Comparison of ENCODE assay signal across 9 cellular contexts in genomic region chr1:157090196-157090647, GRCh38. TPM values are rescaled to one million over a fixed set of nuclear protein-coding genes. Genes with fewer than 3 reads are reported as not detected.
DNase-seq lines count a peak whose midpoint lies in the region; ATAC-seq, FAIRE-seq and TF ChIP-seq lines count a peak whose summit lies in the region.
"Had no signal": no experiment of that assay in that cellular context is flagged by ENCODE, and none has a peak within 500 bp of the region (broad histone marks: within the 10 kb centered on the region; RNA-seq: fewer than 3 reads in every experiment).

No MANE protein-coding gene starts in this region.

- no peaks in the 10 kb centered on the region for H3K9me1 ChIP-seq in endothelial cell of umbilical vein (replicated peaks; ENCODE audit: control insufficient read depth, extremely low read depth, insufficient read depth, low read length)

- H3K27me3 Mint-ChIP-seq in Calu3 (ENCODE audit: unreplicated experiment) = no peaks in the 10 kb centered on the region

- H3K27ac ChIP-seq in OCI-LY1 (ENCODE audit: low read depth, low read length, poor library complexity, severe bottlenecking) (no peak overlapping the region), endothelial cell of umbilical vein (ENCODE audit: insufficient read depth, low read depth, low read length) (no peak overlapping the region)

- TF ChIP-seq POLR2A in endothelial cell of umbilical vein (IDR thresholded peaks at IDR 0.05; ENCODE audit: low read depth, low read length) = no peak

- dilution Hi-C loops in endothelial cell of umbilical vein (cut with MboI; ENCODE audit: extremely low pct_ligation_motif_present, low sequenced_read_pairs) = no loop called here

- peak; percentile 94 for FAIRE-seq in endothelial cell of umbilical vein (lab: Jason Lieb, UNC)

- intact Hi-C loops in Calu3 (cut with micrococcal nuclease; ENCODE audit: unreplicated experiment) (loop anchor here (1.0 to 5.0 kb wide), 2 partner anchors 47 to 65 kb away; partner anchors contain the start of gene ETV3), endothelial cell of umbilical vein (cut with micrococcal nuclease) (loop anchor here (1.0 kb wide), 2 partner anchors 48 to 66 kb away; partner anchors contain the start of gene ETV3)

- ATAC-seq in GM18861 (IDR thresholded peaks at IDR 0.05; ENCODE audit: unreplicated experiment) = no peak

- H3K4me3 Mint-ChIP-seq in Calu3 (ENCODE audit: low read depth, unreplicated experiment) = no peak overlapping the region

- no peaks in the 10 kb centered on the region for H3K9me2 ChIP-seq in OCI-LY1 (ENCODE audit: low read depth, low read length)

- H3K9me3 ChIP-seq in OCI-LY1 (ENCODE audit: low read length) (no peaks in the 10 kb centered on the region), endothelial cell of umbilical vein (replicated peaks; ENCODE audit: control insufficient read depth, insufficient read depth, low read length) (no peaks in the 10 kb centered on the region)

- peak; percentile 95 for TF ChIP-seq CTCF in Calu3 (IDR thresholded peaks at IDR 0.05; ENCODE audit: unreplicated experiment)
- TF ChIP-seq CTCF in OCI-LY1 (IDR thresholded peaks at IDR 0.05; ENCODE audit: low read length) = peak; percentile 91
- TF ChIP-seq CTCF in endothelial cell of umbilical vein (IDR thresholded peaks at IDR 0.05; ENCODE audit: extremely low read depth in 1 of 2, insufficient read depth in 1 of 2, low read depth in 1 of 2, low read length in 2 of 2) = peak; percentile 84 to 90

- POLR2A ChIA-PET in endothelial cell of umbilical vein (lab: Charles Lee) = interaction anchor here (1.0 kb wide), 1 partner anchor 66 kb away, joined by 7 read pairs; no protein-coding TSS in a partner anchor

- H3K36me3 Mint-ChIP-seq in Calu3 (ENCODE audit: insufficient read depth, unreplicated experiment) = no peaks in the 10 kb centered on the region

- H3K4me1 ChIP-seq in OCI-LY1 (ENCODE audit: insufficient read depth, low read length, severe bottlenecking) = no peaks in the 10 kb centered on the region
- no peaks in the 10 kb centered on the region for H3K4me1 ChIP-seq in endothelial cell of umbilical vein (ENCODE audit: control insufficient read depth, extremely low read depth, insufficient read depth, low read length)

- H3K27ac Mint-ChIP-seq in Calu3 (ENCODE audit: unreplicated experiment) = no peak overlapping the region

- H4K20me1 ChIP-seq in OCI-LY1 (ENCODE audit: insufficient read depth, low read length) (no peaks in the 10 kb centered on the region), endothelial cell of umbilical vein (replicated peaks; ENCODE audit: control insufficient read depth, extremely low read depth, insufficient read depth, low read length) (no peaks in the 10 kb centered on the region)

- BruUV-seq in Calu3 (replicated peaks; lab: Mats Ljungman, UMichigan) = no TSS peak
- BruUV-seq in endothelial cell of umbilical vein (replicated peaks; lab: Mats Ljungman, UMichigan) = no TSS peak

- no peaks in the 10 kb centered on the region for H3F3A ChIP-seq in OCI-LY1 (ENCODE audit: insufficient read depth, low read length)

- H2AFZ ChIP-seq in OCI-LY1 (ENCODE audit: low read length) (no peak overlapping the region), endothelial cell of umbilical vein (ENCODE audit: low read depth, low read length) (no peak overlapping the region)

- DNase-seq in Calu3 (peak; percentile 94), HS-5 (ENCODE audit: low read depth) (peak; percentile 42), endothelial cell of umbilical vein (ENCODE audit: low read depth, low spot score) (peak; percentile 57), middle frontal gyrus (ENCODE audit: extremely low spot score, low spot score) (peak; percentile 77)
- DNase-seq in activated CD8-positive, alpha-beta memory T cell treated with anti-CD3 and anti-CD28 coated beads, Interleukin-2, amount 50 U/mL, for 24 hours (ENCODE audit: extremely low read depth) = peak; percentile 72
- DNase-seq in stimulated activated CD8-positive, alpha-beta memory T cell treated with anti-CD3 and anti-CD28 coated beads, Interleukin-2, amount 100 ng/mL, for 48 hours (ENCODE audit: low read depth in 2 of 2) = peak; percentile 81 to 83

- no peaks in the 10 kb centered on the region for H3K79me2 ChIP-seq in OCI-LY1 (ENCODE audit: insufficient read depth, low read length)
- no peaks in the 10 kb centered on the region for H3K79me2 ChIP-seq in endothelial cell of umbilical vein (ENCODE audit: control insufficient read depth, insufficient read depth, low read length)

- CTCF ChIA-PET in Calu3 (lab: Charles Lee) = interaction anchor here (0.6 to 3.0 kb wide), 22 partner anchors 9 to 415 kb away, joined by 3 to 268 read pairs (median 4); partner anchors contain the start of gene ETV3
- CTCF ChIA-PET in endothelial cell of umbilical vein (lab: Charles Lee) = interaction anchor here (0.6 to 5.7 kb wide), 53 partner anchors 10 to 400 kb away, joined by 3 to 1121 read pairs (median 5); partner anchors contain the start of genes ETV3 and ETV3L

- H3K9ac ChIP-seq in OCI-LY1 (ENCODE audit: low read length) (no peak overlapping the region), endothelial cell of umbilical vein (replicated peaks; ENCODE audit: extremely low read depth, insufficient read depth, low read length) (no peak overlapping the region)

- peaks cover 12% of the 10 kb centered on the region for H3K4me1 Mint-ChIP-seq in Calu3 (ENCODE audit: low read depth, unreplicated experiment)

- H3K4me2 ChIP-seq in OCI-LY1 (ENCODE audit: low read length) (no peak overlapping the region), endothelial cell of umbilical vein (ENCODE audit: insufficient read depth, low read length) (no peak overlapping the region)

- H3K9me3 Mint-ChIP-seq in Calu3 (ENCODE audit: low read depth, unreplicated experiment) = no peaks in the 10 kb centered on the region

- H3K36me3 ChIP-seq in OCI-LY1 (ENCODE audit: insufficient read depth, low read length) (no peaks in the 10 kb centered on the region), endothelial cell of umbilical vein (ENCODE audit: control insufficient read depth in 2 of 2, extremely low read depth in 1 of 2, insufficient read depth in 2 of 2, low read length in 2 of 2) (no peaks in the 10 kb centered on the region)

- H3K27me3 ChIP-seq in OCI-LY1 (ENCODE audit: insufficient read depth, low read length) = no peaks in the 10 kb centered on the region
- H3K27me3 ChIP-seq in endothelial cell of umbilical vein (ENCODE audit: control insufficient read depth in 2 of 2, insufficient read depth in 2 of 2, low read length in 2 of 2) = no peaks in the 10 kb centered on the region

- H3K4me3 ChIP-seq in OCI-LY1 (ENCODE audit: low read depth, low read length, poor library complexity, severe bottlenecking) = no peak overlapping the region
- no peak overlapping the region for H3K4me3 ChIP-seq in endothelial cell of umbilical vein (replicated peaks in 1 of 3; ENCODE audit: insufficient read depth in 1 of 3, low read depth in 1 of 3, low read length in 3 of 3)

TF ChIP-seq in endothelial cell of umbilical vein, 7 proteins besides CTCF, POLR2A, EP300 and RAD21:
- no peak for TF ChIP-seq FOS (IDR thresholded peaks at IDR 0.05; ENCODE audit: borderline replicate concordance, insufficient read depth, low read length)
- no peak for TF ChIP-seq POLR2AphosphoS5 (IDR thresholded peaks at IDR 0.05; ENCODE audit: insufficient read depth, low read depth, low read length)
- no peak for TF ChIP-seq EZH2 (IDR thresholded peaks at IDR 0.05; ENCODE audit: borderline replicate concordance, low read depth, low read length, severe bottlenecking)
- no peak for TF ChIP-seq GATA2 (IDR thresholded peaks at IDR 0.05; ENCODE audit: insufficient read depth, insufficient read length, low read depth, low read length)
- no peak for TF ChIP-seq MAX (IDR thresholded peaks at IDR 0.05; ENCODE audit: insufficient read depth, insufficient read length)
- no peak for TF ChIP-seq JUN (IDR thresholded peaks at IDR 0.05; ENCODE audit: borderline replicate concordance, insufficient read depth, insufficient read length, low read depth)
- TF ChIP-seq MYC (IDR thresholded peaks at IDR 0.05; ENCODE audit: low read depth, low read length) = no peak
TF ChIP-seq in endothelial cell of umbilical vein: peak in this region for 0.

RNA-seq across cellular contexts. Expression of gene ETV3L, which starts 9.4 kb away (rescaled TPM):
- total RNA-seq in Calu3 (2022) (not detected in 2 replicates), endothelial cell of umbilical vein (not detected in 2 replicates)
- not detected in 2 replicates for polyA plus RNA-seq in endothelial cell of umbilical vein
- not detected in 2 replicates for polyA plus RNA-seq in endothelial cell of umbilical vein (2011; cell fraction: cytosol; rRNA removed)
- polyA plus RNA-seq in endothelial cell of umbilical vein (2011; cell fraction: nucleus; rRNA removed) = not detected in 2 replicates
- polyA plus RNA-seq in endothelial cell of umbilical vein (2012) = not detected in 2 replicates
- polyA minus RNA-seq in endothelial cell of umbilical vein = not detected in 2 replicates
- polyA minus RNA-seq in endothelial cell of umbilical vein (2011; cell fraction: cytosol; rRNA and poly(A)+ RNA removed) = not detected
- not detected in 2 replicates for polyA minus RNA-seq in endothelial cell of umbilical vein (2011; cell fraction: nucleus; rRNA and poly(A)+ RNA removed)
- total RNA-seq: T-helper 2 cell treated with Interferon-gamma antibody and Interleukin-4, amounts not matched to agents 100 ng/mL and 5 ng/mL, for 36 hours had no signal

RNA-seq across cellular contexts. Expression of gene ARHGEF11, which starts 44.7 kb away (rescaled TPM):
- total RNA-seq in Calu3 (2022) (44.1 and 46.6 TPM in 2 replicates), endothelial cell of umbilical vein (27.2 and 28.0 TPM in 2 replicates)
- polyA plus RNA-seq in endothelial cell of umbilical vein = 18.2 and 18.8 TPM in 2 replicates
- polyA plus RNA-seq in endothelial cell of umbilical vein (2011; cell fraction: cytosol; rRNA removed) = 15.3 and 17.4 TPM in 2 replicates
- 70.3 and 73.1 TPM in 2 replicates for polyA plus RNA-seq in endothelial cell of umbilical vein (2011; cell fraction: nucleus; rRNA removed)
- polyA plus RNA-seq in endothelial cell of umbilical vein (2012) = 15.9 and 17.3 TPM in 2 replicates
- 48.5 and 50.3 TPM in 2 replicates for polyA minus RNA-seq in endothelial cell of umbilical vein
- polyA minus RNA-seq in endothelial cell of umbilical vein (2011; cell fraction: cytosol; rRNA and poly(A)+ RNA removed) = 14.8 TPM
- 47.5 and 51.6 TPM in 2 replicates for polyA minus RNA-seq in endothelial cell of umbilical vein (2011; cell fraction: nucleus; rRNA and poly(A)+ RNA removed)

RNA-seq across cellular contexts. Expression of gene ETV3, which starts 48.0 kb away (rescaled TPM):
- total RNA-seq in Calu3 (2022) = 39.7 and 50.0 TPM in 2 replicates
- total RNA-seq in endothelial cell of umbilical vein = 22.3 and 25.2 TPM in 2 replicates
- 5.9 and 6.8 TPM in 2 replicates for polyA plus RNA-seq in endothelial cell of umbilical vein
- polyA plus RNA-seq in endothelial cell of umbilical vein (2011; cell fraction: cytosol; rRNA removed) = 6.7 and 6.8 TPM in 2 replicates
- 14.2 and 18.0 TPM in 2 replicates for polyA plus RNA-seq in endothelial cell of umbilical vein (2011; cell fraction: nucleus; rRNA removed)
- polyA plus RNA-seq in endothelial cell of umbilical vein (2012) = 10.5 and 10.7 TPM in 2 replicates
- polyA minus RNA-seq in endothelial cell of umbilical vein = 23.6 and 25.7 TPM in 2 replicates
- polyA minus RNA-seq in endothelial cell of umbilical vein (2011; cell fraction: cytosol; rRNA and poly(A)+ RNA removed) = 10.2 TPM
- polyA minus RNA-seq in endothelial cell of umbilical vein (2011; cell fraction: nucleus; rRNA and poly(A)+ RNA removed) = 32.4 and 35.4 TPM in 2 replicates

Comparison
In these comparisons a context has a peak if more than half of its experiments do, and no peak if none do; other contexts are left out.
1. DNase-seq: peak in every context shown above with its lines; median percentile 94 in Calu3; 82 in stimulated activated CD8-positive, alpha-beta memory T cell treated with anti-CD3 and anti-CD28 coated beads, Interleukin-2, amount 100 ng/mL, for 48 hours; 77 in middle frontal gyrus; 72 in activated CD8-positive, alpha-beta memory T cell treated with anti-CD3 and anti-CD28 coated beads, Interleukin-2, amount 50 U/mL, for 24 hours; 57 in endothelial cell of umbilical vein; 42 in HS-5.